ENCODE assay signal across 1 cellular context in genomic region chr10:44934416-44935200, GRCh38.
TF ChIP-seq lines count a peak whose summit lies in the region.

No MANE protein-coding gene starts in this region.

TF ChIP-seq in HepG2, 621 proteins besides CTCF, POLR2A, EP300 and RAD21:
- TF ChIP-seq RNF2 (conservative IDR thresholded peaks at IDR 0.05; ENCODE audit: low read depth) (no peak), KLF15 (CRISPR knock-in tag; IDR thresholded peaks at IDR 0.05; ENCODE audit: borderline replicate concordance) (no peak), ZNF619 (CRISPR knock-in tag; IDR thresholded peaks at IDR 0.05) (no peak), SIN3A (IDR thresholded peaks at IDR 0.05; ENCODE audit: borderline replicate concordance, low read depth, low read length) (no peak), ZNF749 (CRISPR knock-in tag; IDR thresholded peaks at IDR 0.05; ENCODE audit: borderline replicate concordance) (no peak), PLRG1 (conservative IDR thresholded peaks at IDR 0.05) (no peak), ZSCAN12 (CRISPR knock-in tag; IDR thresholded peaks at IDR 0.05) (no peak), ZNF33B (CRISPR knock-in tag; IDR thresholded peaks at IDR 0.05) (no peak), HNRNPLL (IDR thresholded peaks at IDR 0.05; ENCODE audit: low read depth, low read length, poor library complexity, severe bottlenecking) (no peak), ZFP36L2 (CRISPR knock-in tag; IDR thresholded peaks at IDR 0.05) (no peak), MEIS1 (CRISPR knock-in tag; IDR thresholded peaks at IDR 0.05; ENCODE audit: borderline replicate concordance) (no peak), SRF (IDR thresholded peaks at IDR 0.05; ENCODE audit: low read depth, low read length) (no peak), ZNF713 (CRISPR knock-in tag; IDR thresholded peaks at IDR 0.05) (no peak)
